ENCODE assay signal across 1 cellular context in the genomic region with DNA sequence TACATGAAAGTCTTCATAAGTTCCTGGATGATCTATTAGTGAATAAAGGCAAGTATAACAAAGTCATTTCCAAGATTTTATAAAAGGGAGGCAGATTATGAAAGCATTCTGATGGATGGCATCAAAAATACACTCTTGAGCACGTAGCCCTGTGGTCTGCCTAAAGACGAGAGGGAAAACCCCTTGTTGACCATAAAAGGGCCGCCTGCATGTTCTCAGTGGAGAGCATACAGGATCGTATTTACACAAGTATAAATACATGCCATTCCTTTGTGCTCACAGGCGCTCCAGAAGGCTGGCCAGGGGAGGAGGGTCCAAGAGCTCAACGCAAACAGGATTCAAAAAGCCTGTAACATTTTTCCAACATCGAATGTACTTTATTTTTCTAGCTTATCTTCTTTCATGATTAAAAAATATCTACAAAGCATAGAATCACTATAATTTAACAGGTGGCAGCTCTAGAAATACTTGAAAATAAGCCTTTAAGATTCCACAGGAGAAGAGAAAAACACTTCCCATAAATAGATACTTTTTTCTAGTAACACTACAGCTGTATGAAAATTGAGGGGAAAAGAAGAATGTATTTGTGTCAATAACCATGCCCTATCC.
TF ChIP-seq lines count a peak whose summit lies in the region.

No MANE protein-coding gene starts in this region.

TF ChIP-seq in HepG2, 621 proteins besides CTCF, POLR2A, EP300 and RAD21 (continued from another document and continues in another):
- TF ChIP-seq, protein P1, sequence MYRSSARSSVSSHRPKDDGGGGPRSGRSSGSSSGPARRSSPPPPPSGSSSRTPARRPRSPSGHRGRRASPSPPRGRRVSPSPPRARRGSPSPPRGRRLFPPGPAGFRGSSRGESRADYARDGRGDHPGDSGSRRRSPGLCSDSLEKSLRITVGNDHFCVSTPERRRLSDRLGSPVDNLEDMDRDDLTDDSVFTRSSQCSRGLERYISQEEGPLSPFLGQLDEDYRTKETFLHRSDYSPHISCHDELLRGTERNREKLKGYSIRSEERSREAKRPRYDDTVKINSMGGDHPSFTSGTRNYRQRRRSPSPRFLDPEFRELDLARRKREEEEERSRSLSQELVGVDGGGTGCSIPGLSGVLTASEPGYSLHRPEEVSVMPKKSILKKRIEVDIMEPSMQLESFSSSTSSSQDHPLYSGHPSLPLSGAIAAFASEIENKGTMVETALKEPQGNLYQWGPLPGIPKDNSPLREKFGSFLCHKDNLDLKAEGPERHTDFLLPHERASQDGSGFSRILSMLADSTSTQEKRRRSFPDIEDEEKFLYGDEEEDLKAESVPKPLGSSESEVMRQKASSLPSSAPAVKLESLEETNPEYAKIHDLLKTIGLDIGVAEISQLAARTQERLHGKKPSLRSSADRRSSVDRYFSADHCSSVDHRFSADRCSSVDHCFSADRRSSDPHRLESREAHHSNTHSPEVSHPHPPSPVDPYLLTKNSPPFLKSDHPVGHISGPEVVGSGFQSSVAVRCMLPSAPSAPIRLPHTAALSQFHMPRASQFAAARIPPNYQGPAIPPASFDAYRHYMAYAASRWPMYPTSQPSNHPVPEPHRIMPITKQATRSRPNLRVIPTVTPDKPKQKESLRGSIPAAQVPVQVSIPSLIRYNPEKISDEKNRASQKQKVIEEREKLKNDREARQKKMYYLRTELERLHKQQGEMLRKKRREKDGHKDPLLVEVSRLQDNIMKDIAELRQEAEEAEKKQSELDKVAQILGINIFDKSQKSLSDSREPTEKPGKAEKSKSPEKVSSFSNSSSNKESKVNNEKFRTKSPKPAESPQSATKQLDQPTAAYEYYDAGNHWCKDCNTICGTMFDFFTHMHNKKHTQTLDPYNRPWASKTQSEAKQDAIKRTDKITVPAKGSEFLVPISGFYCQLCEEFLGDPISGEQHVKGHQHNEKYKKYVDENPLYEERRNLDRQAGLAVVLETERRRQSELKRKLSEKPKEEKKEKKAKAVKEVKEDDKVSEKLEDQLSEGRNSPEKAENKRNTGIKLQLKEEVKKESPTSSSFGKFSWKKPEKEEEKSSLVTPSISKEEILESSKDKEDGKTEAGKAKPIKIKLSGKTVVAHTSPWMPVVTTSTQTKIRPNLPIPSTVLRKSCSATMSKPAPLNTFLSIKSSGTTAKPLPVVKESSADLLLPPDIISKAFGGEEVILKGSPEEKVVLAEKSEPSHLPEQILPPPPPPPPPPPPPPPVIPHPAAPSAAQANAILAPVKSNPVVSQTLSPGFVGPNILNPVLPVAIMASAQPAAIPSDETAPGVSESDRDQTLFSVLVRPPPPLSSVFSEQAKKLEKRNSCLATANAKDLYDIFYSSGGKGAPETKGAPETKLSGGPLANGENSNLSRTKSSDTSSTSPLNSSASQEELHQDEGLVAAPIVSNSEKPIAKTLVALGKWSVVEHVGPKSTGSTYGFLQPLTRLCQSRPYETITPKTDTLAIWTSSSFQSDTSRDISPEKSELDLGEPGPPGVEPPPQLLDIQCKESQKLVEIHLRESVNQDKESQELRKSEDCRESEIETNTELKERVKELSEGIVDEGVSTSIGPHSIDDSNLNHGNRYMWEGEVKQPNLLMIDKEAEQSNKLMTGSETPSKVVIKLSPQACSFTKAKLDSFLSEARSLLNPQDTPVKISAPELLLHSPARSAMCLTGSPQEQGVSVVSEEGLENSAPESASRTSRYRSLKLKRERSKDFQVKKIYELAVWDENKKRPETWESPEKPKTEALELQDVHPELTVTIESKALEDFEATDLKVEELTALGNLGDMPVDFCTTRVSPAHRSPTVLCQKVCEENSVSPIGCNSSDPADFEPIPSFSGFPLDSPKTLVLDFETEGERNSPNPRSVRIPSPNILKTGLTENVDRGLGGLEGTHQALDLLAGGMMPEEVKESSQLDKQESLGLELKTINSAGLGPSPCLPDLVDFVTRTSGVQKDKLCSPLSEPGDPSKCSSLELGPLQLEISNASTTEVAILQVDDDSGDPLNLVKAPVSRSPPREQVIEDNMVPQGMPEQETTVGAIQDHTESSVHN (CRISPR knock-in tag; IDR thresholded peaks at IDR 0.05): no peak
- TF ChIP-seq, protein P2, sequence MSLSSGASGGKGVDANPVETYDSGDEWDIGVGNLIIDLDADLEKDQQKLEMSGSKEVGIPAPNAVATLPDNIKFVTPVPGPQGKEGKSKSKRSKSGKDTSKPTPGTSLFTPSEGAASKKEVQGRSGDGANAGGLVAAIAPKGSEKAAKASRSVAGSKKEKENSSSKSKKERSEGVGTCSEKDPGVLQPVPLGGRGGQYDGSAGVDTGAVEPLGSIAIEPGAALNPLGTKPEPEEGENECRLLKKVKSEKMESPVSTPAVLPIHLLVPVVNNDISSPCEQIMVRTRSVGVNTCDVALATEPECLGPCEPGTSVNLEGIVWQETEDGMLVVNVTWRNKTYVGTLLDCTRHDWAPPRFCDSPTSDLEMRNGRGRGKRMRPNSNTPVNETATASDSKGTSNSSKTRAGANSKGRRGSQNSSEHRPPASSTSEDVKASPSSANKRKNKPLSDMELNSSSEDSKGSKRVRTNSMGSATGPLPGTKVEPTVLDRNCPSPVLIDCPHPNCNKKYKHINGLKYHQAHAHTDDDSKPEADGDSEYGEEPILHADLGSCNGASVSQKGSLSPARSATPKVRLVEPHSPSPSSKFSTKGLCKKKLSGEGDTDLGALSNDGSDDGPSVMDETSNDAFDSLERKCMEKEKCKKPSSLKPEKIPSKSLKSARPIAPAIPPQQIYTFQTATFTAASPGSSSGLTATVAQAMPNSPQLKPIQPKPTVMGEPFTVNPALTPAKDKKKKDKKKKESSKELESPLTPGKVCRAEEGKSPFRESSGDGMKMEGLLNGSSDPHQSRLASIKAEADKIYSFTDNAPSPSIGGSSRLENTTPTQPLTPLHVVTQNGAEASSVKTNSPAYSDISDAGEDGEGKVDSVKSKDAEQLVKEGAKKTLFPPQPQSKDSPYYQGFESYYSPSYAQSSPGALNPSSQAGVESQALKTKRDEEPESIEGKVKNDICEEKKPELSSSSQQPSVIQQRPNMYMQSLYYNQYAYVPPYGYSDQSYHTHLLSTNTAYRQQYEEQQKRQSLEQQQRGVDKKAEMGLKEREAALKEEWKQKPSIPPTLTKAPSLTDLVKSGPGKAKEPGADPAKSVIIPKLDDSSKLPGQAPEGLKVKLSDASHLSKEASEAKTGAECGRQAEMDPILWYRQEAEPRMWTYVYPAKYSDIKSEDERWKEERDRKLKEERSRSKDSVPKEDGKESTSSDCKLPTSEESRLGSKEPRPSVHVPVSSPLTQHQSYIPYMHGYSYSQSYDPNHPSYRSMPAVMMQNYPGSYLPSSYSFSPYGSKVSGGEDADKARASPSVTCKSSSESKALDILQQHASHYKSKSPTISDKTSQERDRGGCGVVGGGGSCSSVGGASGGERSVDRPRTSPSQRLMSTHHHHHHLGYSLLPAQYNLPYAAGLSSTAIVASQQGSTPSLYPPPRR (CRISPR knock-in tag; IDR thresholded peaks at IDR 0.05; ENCODE audit: borderline replicate concordance): peak; percentile 68; the same call in 1 of the 2 replicates
- no peak for TF ChIP-seq ZNF260 (CRISPR knock-in tag; IDR thresholded peaks at IDR 0.05; ENCODE audit: borderline replicate concordance, low read depth)
- TF ChIP-seq, protein P3, sequence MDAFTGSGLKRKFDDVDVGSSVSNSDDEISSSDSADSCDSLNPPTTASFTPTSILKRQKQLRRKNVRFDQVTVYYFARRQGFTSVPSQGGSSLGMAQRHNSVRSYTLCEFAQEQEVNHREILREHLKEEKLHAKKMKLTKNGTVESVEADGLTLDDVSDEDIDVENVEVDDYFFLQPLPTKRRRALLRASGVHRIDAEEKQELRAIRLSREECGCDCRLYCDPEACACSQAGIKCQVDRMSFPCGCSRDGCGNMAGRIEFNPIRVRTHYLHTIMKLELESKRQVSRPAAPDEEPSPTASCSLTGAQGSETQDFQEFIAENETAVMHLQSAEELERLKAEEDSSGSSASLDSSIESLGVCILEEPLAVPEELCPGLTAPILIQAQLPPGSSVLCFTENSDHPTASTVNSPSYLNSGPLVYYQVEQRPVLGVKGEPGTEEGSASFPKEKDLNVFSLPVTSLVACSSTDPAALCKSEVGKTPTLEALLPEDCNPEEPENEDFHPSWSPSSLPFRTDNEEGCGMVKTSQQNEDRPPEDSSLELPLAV (CRISPR knock-in tag; conservative IDR thresholded peaks at IDR 0.05; ENCODE audit: low read depth): no peak
- TF ChIP-seq TBX2 (CRISPR knock-in tag; IDR thresholded peaks at IDR 0.05; ENCODE audit: borderline replicate concordance): peak; percentile 32; the same call in 1 of the 2 replicates
- TF ChIP-seq, protein P4, sequence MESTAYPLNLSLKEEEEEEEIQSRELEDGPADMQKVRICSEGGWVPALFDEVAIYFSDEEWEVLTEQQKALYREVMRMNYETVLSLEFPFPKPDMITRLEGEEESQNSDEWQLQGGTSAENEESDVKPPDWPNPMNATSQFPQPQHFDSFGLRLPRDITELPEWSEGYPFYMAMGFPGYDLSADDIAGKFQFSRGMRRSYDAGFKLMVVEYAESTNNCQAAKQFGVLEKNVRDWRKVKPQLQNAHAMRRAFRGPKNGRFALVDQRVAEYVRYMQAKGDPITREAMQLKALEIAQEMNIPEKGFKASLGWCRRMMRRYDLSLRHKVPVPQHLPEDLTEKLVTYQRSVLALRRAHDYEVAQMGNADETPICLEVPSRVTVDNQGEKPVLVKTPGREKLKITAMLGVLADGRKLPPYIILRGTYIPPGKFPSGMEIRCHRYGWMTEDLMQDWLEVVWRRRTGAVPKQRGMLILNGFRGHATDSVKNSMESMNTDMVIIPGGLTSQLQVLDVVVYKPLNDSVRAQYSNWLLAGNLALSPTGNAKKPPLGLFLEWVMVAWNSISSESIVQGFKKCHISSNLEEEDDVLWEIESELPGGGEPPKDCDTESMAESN (CRISPR knock-in tag; conservative IDR thresholded peaks at IDR 0.05): no peak
- TF ChIP-seq, protein P5, sequence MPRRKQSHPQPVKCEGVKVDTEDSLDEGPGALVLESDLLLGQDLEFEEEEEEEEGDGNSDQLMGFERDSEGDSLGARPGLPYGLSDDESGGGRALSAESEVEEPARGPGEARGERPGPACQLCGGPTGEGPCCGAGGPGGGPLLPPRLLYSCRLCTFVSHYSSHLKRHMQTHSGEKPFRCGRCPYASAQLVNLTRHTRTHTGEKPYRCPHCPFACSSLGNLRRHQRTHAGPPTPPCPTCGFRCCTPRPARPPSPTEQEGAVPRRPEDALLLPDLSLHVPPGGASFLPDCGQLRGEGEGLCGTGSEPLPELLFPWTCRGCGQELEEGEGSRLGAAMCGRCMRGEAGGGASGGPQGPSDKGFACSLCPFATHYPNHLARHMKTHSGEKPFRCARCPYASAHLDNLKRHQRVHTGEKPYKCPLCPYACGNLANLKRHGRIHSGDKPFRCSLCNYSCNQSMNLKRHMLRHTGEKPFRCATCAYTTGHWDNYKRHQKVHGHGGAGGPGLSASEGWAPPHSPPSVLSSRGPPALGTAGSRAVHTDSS (CRISPR knock-in tag; conservative IDR thresholded peaks at IDR 0.05): no peak
- no peak for TF ChIP-seq SNAPC2 (CRISPR knock-in tag; IDR thresholded peaks at IDR 0.05)
- TF ChIP-seq MBD4 (IDR thresholded peaks at IDR 0.05; ENCODE audit: borderline replicate concordance, low read length): no peak
- TF ChIP-seq, protein P6, sequence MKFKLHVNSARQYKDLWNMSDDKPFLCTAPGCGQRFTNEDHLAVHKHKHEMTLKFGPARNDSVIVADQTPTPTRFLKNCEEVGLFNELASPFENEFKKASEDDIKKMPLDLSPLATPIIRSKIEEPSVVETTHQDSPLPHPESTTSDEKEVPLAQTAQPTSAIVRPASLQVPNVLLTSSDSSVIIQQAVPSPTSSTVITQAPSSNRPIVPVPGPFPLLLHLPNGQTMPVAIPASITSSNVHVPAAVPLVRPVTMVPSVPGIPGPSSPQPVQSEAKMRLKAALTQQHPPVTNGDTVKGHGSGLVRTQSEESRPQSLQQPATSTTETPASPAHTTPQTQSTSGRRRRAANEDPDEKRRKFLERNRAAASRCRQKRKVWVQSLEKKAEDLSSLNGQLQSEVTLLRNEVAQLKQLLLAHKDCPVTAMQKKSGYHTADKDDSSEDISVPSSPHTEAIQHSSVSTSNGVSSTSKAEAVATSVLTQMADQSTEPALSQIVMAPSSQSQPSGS (CRISPR knock-in tag; IDR thresholded peaks at IDR 0.05): peak; percentile 46; the same call in 1 of the 2 replicates
- peak; percentile 81; the same call in 1 of the 2 replicates for TF ChIP-seq IRF2 (CRISPR knock-in tag; IDR thresholded peaks at IDR 0.05)
- TF ChIP-seq NRL (CRISPR knock-in tag; IDR thresholded peaks at IDR 0.05; ENCODE audit: borderline replicate concordance): no peak
- TF ChIP-seq GFI1 (CRISPR knock-in tag; IDR thresholded peaks at IDR 0.05; ENCODE audit: borderline replicate concordance): 0 out of 2 replicates have a peak, but pooled peaks have one; percentile 32
- TF ChIP-seq TCF7L2 (IDR thresholded peaks at IDR 0.05; ENCODE audit: low read depth, low read length): peak; percentile 87
- TF ChIP-seq ELF3 (CRISPR knock-in tag; IDR thresholded peaks at IDR 0.05): peak; percentile 69
- TF ChIP-seq RFX5 (IDR thresholded peaks at IDR 0.05; ENCODE audit: low read depth, low read length): no peak
- no peak for TF ChIP-seq ZNF230 (CRISPR knock-in tag; IDR thresholded peaks at IDR 0.05)
- no peak; the same call in 1 of the 2 replicates for TF ChIP-seq DMAP1 (CRISPR knock-in tag; IDR thresholded peaks at IDR 0.05)
- TF ChIP-seq SOX6 (IDR thresholded peaks at IDR 0.05): no peak
- peak; percentile 91 for TF ChIP-seq SOX6 (CRISPR knock-in tag; IDR thresholded peaks at IDR 0.05)
- TF ChIP-seq ZNF33B (CRISPR knock-in tag; IDR thresholded peaks at IDR 0.05): no peak
- TF ChIP-seq TGIF2 (CRISPR knock-in tag; IDR thresholded peaks at IDR 0.05): no peak
- peak; percentile 73 for TF ChIP-seq CREM (IDR thresholded peaks at IDR 0.05)
- TF ChIP-seq CREM (CRISPR knock-in tag; IDR thresholded peaks at IDR 0.05): no peak
- TF ChIP-seq FOXC1 (CRISPR knock-in tag; IDR thresholded peaks at IDR 0.05; ENCODE audit: borderline replicate concordance): no peak
- TF ChIP-seq FOXO1 (CRISPR knock-in tag; IDR thresholded peaks at IDR 0.05): peak; percentile 83
- no peak for TF ChIP-seq ZNF446 (CRISPR knock-in tag; IDR thresholded peaks at IDR 0.05)
- no peak for TF ChIP-seq CHD2 (IDR thresholded peaks at IDR 0.05; ENCODE audit: low read depth, low read length)
